In genomic region chr15:98850991-98851776, GRCh38 we compare ENCODE assay signal across 8 cellular contexts.
DNase-seq lines count a peak whose midpoint lies in the region; ATAC-seq and TF ChIP-seq lines count a peak whose summit lies in the region.

No MANE protein-coding gene starts in this region.

- intact Hi-C loops in mucosa of descending colon (cut with DNase I, micrococcal nuclease): no loop called here

- H3K9me3 ChIP-seq in mucosa of descending colon: no peaks in the 10 kb centered on the region

- DNase-seq in AG09309 (ENCODE audit: low read depth): no peak
- DNase-seq in NOMO-1 (lab: John Stamatoyannopoulos, UW; ENCODE audit: unreplicated experiment in 2 of 2): peak; percentile 69 to 80
- peak; percentile 82 for DNase-seq in activated CD8-positive, alpha-beta memory T cell treated with anti-CD3 and anti-CD28 coated beads, Interleukin-2, amount 10 ng/mL, durations not matched to agents 7 days and 5 days
- peak; percentile 75 for DNase-seq in epithelial cell of esophagus (ENCODE audit: low read depth)
- peak; percentile 79 to 83 (median 82) for DNase-seq in mucosa of descending colon
- peak; percentile 21 to 40 for DNase-seq in stimulated activated CD8-positive, alpha-beta memory T cell treated with anti-CD3 and anti-CD28 coated beads, Interleukin-7, amount 100 ng/mL, for 4 hours (ENCODE audit: low read depth in 2 of 2)

- H3K4me3 ChIP-seq in AG09309 (ENCODE audit: control insufficient read depth, low read depth, low read length) (no peak overlapping the region), epithelial cell of esophagus (ENCODE audit: low read length) (peak overlapping the region; percentile 58), mucosa of descending colon (no peak overlapping the region)

- no peaks in the 10 kb centered on the region for H3K9me3 Mint-ChIP-seq in activated CD8-positive, alpha-beta memory T cell treated with anti-CD3 and anti-CD28 coated beads, Interleukin-2, amount 10 ng/mL, durations not matched to agents 7 days and 5 days (ENCODE audit: low read depth)

- TF ChIP-seq CTCF in AG09309 (IDR thresholded peaks at IDR 0.05; ENCODE audit: control insufficient read depth, insufficient read depth, low read depth, low read length, missing control alignments) (peak; percentile 87), epithelial cell of esophagus (IDR thresholded peaks at IDR 0.05; ENCODE audit: insufficient read depth, low read depth, low read length, missing control alignments) (peak; percentile 83), mucosa of descending colon (IDR thresholded peaks at IDR 0.05) (peak; percentile 65)

- H3K4me1 ChIP-seq in mucosa of descending colon (ENCODE audit: low read depth): peaks cover 17% of the 10 kb centered on the region

- peaks cover 4% of the 10 kb centered on the region for H3K27me3 Mint-ChIP-seq in activated CD8-positive, alpha-beta memory T cell treated with anti-CD3 and anti-CD28 coated beads, Interleukin-2, amount 10 ng/mL, durations not matched to agents 7 days and 5 days

- no peaks in the 10 kb centered on the region for H3K36me3 Mint-ChIP-seq in activated CD8-positive, alpha-beta memory T cell treated with anti-CD3 and anti-CD28 coated beads, Interleukin-2, amount 10 ng/mL, durations not matched to agents 7 days and 5 days

- CTCF ChIA-PET in activated CD8-positive, alpha-beta memory T cell treated with anti-CD3 and anti-CD28 coated beads, Interleukin-2, amount 10 ng/mL, durations not matched to agents 7 days and 5 days (lab: Charles Lee): interaction anchor here (0.7 to 2.2 kb wide), 6 partner anchors 18 to 409 kb away, joined by 3 to 11 read pairs (median 4); partner anchors contain the start of gene IGF1R

- peak overlapping the region; percentile 79 for H3K4me3 Mint-ChIP-seq in activated CD8-positive, alpha-beta memory T cell treated with anti-CD3 and anti-CD28 coated beads, Interleukin-2, amount 10 ng/mL, durations not matched to agents 7 days and 5 days

- peaks cover 29% of the 10 kb centered on the region for H3K4me1 Mint-ChIP-seq in activated CD8-positive, alpha-beta memory T cell treated with anti-CD3 and anti-CD28 coated beads, Interleukin-2, amount 10 ng/mL, durations not matched to agents 7 days and 5 days

- no peaks in the 10 kb centered on the region for H3K36me3 ChIP-seq in mucosa of descending colon (ENCODE audit: low read depth)

- peak overlapping the region; percentile 86 for H3K27ac Mint-ChIP-seq in activated CD8-positive, alpha-beta memory T cell treated with anti-CD3 and anti-CD28 coated beads, Interleukin-2, amount 10 ng/mL, durations not matched to agents 7 days and 5 days

- ATAC-seq in GM18873 (IDR thresholded peaks at IDR 0.05; ENCODE audit: low FRiP score, unreplicated experiment): peak; percentile 52
- peak; percentile 32 for ATAC-seq in HG03521 (IDR thresholded peaks at IDR 0.05; ENCODE audit: unreplicated experiment)
- peak; percentile 53 for ATAC-seq in activated CD8-positive, alpha-beta memory T cell treated with anti-CD3 and anti-CD28 coated beads, Interleukin-2, amount 10 ng/mL, durations not matched to agents 7 days and 5 days
- peak; percentile 74 for ATAC-seq in mucosa of descending colon
